ENCODE assay signal across 10 cellular contexts in genomic region chr1:3745590-3746381, GRCh38. TPM values are rescaled to one million over a fixed set of nuclear protein-coding genes. Genes with fewer than 3 reads are reported as not detected.
DNase-seq lines count a peak whose midpoint lies in the region; ATAC-seq and TF ChIP-seq lines count a peak whose summit lies in the region.
"Had no signal": no experiment of that assay in that cellular context is flagged by ENCODE, and none has a peak within 500 bp of the region (broad histone marks: within the 10 kb centered on the region; RNA-seq: fewer than 3 reads in every experiment).

No MANE protein-coding gene starts in this region.

- H3K9me3 Mint-ChIP-seq in MCF 10A (ENCODE audit: unreplicated experiment) = no peaks in the 10 kb centered on the region

- peaks cover 24% of the 10 kb centered on the region for H3K4me1 Mint-ChIP-seq in MCF 10A (ENCODE audit: insufficient read depth, unreplicated experiment)

- WGBS in heart right ventricle, 2 donors = 63 to 72% methylated on average over 25 of the region's 25 CpGs
- 100% methylated on average over 1 of the region's 25 CpGs for WGBS in right lobe of liver (ENCODE audit: insufficient coverage, low coverage, low lambda C conversion rate, missing lambda C conversion rate)

- peak overlapping the region; percentile 61 for H3K27ac Mint-ChIP-seq in MCF 10A (ENCODE audit: low read depth, unreplicated experiment)

- POLR2A ChIA-PET in MCF 10A (lab: Yijun Ruan, JAX) = interaction anchor here (0.7 kb wide), 2 partner anchors 51 to 98 kb away, joined by 3 to 4 read pairs; partner anchors contain the start of gene LRRC47

- H3K36me3 ChIP-seq in heart right ventricle (peaks cover 0 to 36% (median 12%) of the 10 kb centered on the region in 9 donors), right lobe of liver (peaks cover 0 to 11% (median 3%) of the 10 kb centered on the region in 4 donors), tibial artery (peaks cover 9 to 50% (median 24%) of the 10 kb centered on the region in 3 donors)

- DNase-seq in heart right ventricle (no peak), Right ventricle myocardium inferior (ENCODE audit: missing footprints) (no peak), MCF 10A (ENCODE audit: unreplicated experiment) (no peak), right lobe of liver (peak in 1 of 3 donors; percentile 20), tibial artery (no peak), COR-L47 (lab: John Stamatoyannopoulos, UW) (no peak), SHP77 treated with DMSO at 0.1 percent for 48 hours (lab: John Stamatoyannopoulos, UW) (no peak)

- no peak for TF ChIP-seq POLR2A in right lobe of liver (IDR thresholded peaks at IDR 0.05)

- peak overlapping the region; percentile 72 for H3K4me3 Mint-ChIP-seq in MCF 10A (ENCODE audit: unreplicated experiment)

- CTCF ChIA-PET in MCF 10A (lab: Yijun Ruan, JAX) = interaction anchor here (0.6 to 1.4 kb wide), 4 partner anchors 12 to 1367 kb away, joined by 3 to 6 read pairs (median 4); no protein-coding TSS in a partner anchor

- H3K9me3 ChIP-seq in heart right ventricle (no peaks in the 10 kb centered on the region), right lobe of liver (no peaks in the 10 kb centered on the region), tibial artery (no peaks in the 10 kb centered on the region)

- ATAC-seq in heart right ventricle (peak in 5 of 8 donors; percentile 13 to 54 (median 25)), Right ventricle myocardium inferior (no peak), right lobe of liver (no peak), GM18502 (IDR thresholded peaks at IDR 0.05; ENCODE audit: poor library complexity, unreplicated experiment) (no peak)

- H3K4me3 ChIP-seq in heart right ventricle = peak overlapping the region in 7 of 10 donors; percentile 72 to 89 (median 83)
- H3K4me3 ChIP-seq in right lobe of liver = peak overlapping the region in 2 of 3 donors; percentile 82 to 90
- H3K4me3 ChIP-seq in tibial artery = peak overlapping the region; percentile 63 to 96

- H3K27ac ChIP-seq in heart right ventricle (peak overlapping the region in 9 of 10 donors; percentile 42 to 92 (median 86)), right lobe of liver (no peak overlapping the region), tibial artery (peak overlapping the region in 1 of 2 donors; percentile 75)

- TSS peak; percentile 33 for BruUV-seq in MCF 10A (replicated peaks; lab: Mats Ljungman, UMichigan)

- H3K4me1 ChIP-seq in heart right ventricle = peaks cover 3 to 38% (median 23%) of the 10 kb centered on the region in 9 donors
- peaks cover 0 to 18% (median 0%) of the 10 kb centered on the region in 4 donors for H3K4me1 ChIP-seq in right lobe of liver
- H3K4me1 ChIP-seq in tibial artery = peaks cover 0 to 36% (median 21%) of the 10 kb centered on the region in 4 donors

- intact Hi-C loops in heart right ventricle (cut with DNase I) (no loop called here), Right ventricle myocardium inferior (cut with DNase I) (loop anchor here (5.0 kb wide), 1 partner anchor 52 kb away; the partner anchor contains the start of gene LRRC47), MCF 10A (cut with micrococcal nuclease) (no loop called here), right lobe of liver (cut with DNase I) (no loop called here), tibial artery (cut with DNase I; ENCODE audit: low total_unique reads) (loop anchor here (10.0 kb wide), 1 partner anchor 59 kb away; no protein-coding TSS in a partner anchor)

- H3K36me3 Mint-ChIP-seq in MCF 10A (ENCODE audit: insufficient read depth, unreplicated experiment) = peaks cover 20% of the 10 kb centered on the region

- H3K27me3 Mint-ChIP-seq in MCF 10A (ENCODE audit: insufficient read depth, unreplicated experiment) = peaks cover 5% of the 10 kb centered on the region

- no peak for TF ChIP-seq CTCF in heart right ventricle (IDR thresholded peaks at IDR 0.05)
- no peak for TF ChIP-seq CTCF in MCF 10A (IDR thresholded peaks at IDR 0.05; ENCODE audit: unreplicated experiment)
- no peak for TF ChIP-seq CTCF in right lobe of liver (IDR thresholded peaks at IDR 0.05)
- TF ChIP-seq CTCF in tibial artery (IDR thresholded peaks at IDR 0.05) = no peak

- H3K27me3 ChIP-seq in heart right ventricle (no peaks in the 10 kb centered on the region), right lobe of liver (no peaks in the 10 kb centered on the region), tibial artery (no peaks in the 10 kb centered on the region)

RNA-seq across cellular contexts. Expression of gene CCDC27, which starts 6.5 kb away (rescaled TPM):
- total RNA-seq in heart right ventricle (not detected), Right ventricle myocardium inferior (not detected), MCF 10A (2022) (not detected in 2 replicates), right lobe of liver (not detected)
- under 1 TPM in 1 of 2 donors, not detected in 1; 0.03 TPM for polyA plus RNA-seq in heart right ventricle
- total RNA-seq: lung microvascular endothelial cell, RPMI7951 had no signal

RNA-seq across cellular contexts. Expression of gene SMIM1, which starts 26.8 kb away (rescaled TPM):
- total RNA-seq in heart right ventricle = 10 to 100 TPM in 5 of 10 donors, 1 to 10 TPM in 5; 6.2 to 24.5 (median 9.7) TPM
- polyA plus RNA-seq in heart right ventricle = 10 to 100 TPM in 1 of 2 donors, 1 to 10 TPM in 1; 4.0 to 33.9 TPM
- 13.0 TPM for total RNA-seq in Right ventricle myocardium inferior
- total RNA-seq in MCF 10A (2022) = 1.2 TPM in 1 of 2 replicates, not detected in the other
- total RNA-seq in right lobe of liver = 1 to 10 TPM; 2.6 to 8.7 (median 4.6) TPM
- total RNA-seq: RPMI7951 had no signal

RNA-seq across cellular contexts. Expression of gene LRRC47, which starts 50.5 kb away (rescaled TPM):
- total RNA-seq in heart right ventricle = 10 to 100 TPM; 54.9 to 85.4 (median 73.9) TPM
- polyA plus RNA-seq in heart right ventricle = 10 to 100 TPM; 17.6 to 28.1 TPM
- total RNA-seq in Right ventricle myocardium inferior = 54.5 TPM
- 46.1 and 53.0 TPM in 2 replicates for total RNA-seq in MCF 10A (2022)
- total RNA-seq in right lobe of liver = 10 to 100 TPM; 22.7 to 32.2 (median 25.8) TPM

Comparison
In these comparisons a context has a peak if more than half of its experiments do, and no peak if none do; other contexts are left out.
1. ATAC-seq: peak in heart right ventricle (5 of 8); none in Right ventricle myocardium inferior (single experiment), right lobe of liver (0 of 4) and GM18502 (single experiment).
2. intact Hi-C loops: an anchor here in Right ventricle myocardium inferior (5.0 kb wide) and tibial artery (10.0 kb wide); none called in heart right ventricle, MCF 10A and right lobe of liver.
3. H3K27ac ChIP-seq: peak in heart right ventricle (9 of 10); none in right lobe of liver (0 of 3).
4. Peak in every context shown above with its lines, with median percentiles within 50 percentile points of each other: H3K4me3 ChIP-seq.